In genomic region chr14:68924392-68925158, GRCh38 we compare ENCODE assay signal across 9 cellular contexts. TPM values are rescaled to one million over a fixed set of nuclear protein-coding genes. Genes with fewer than 3 reads are reported as not detected.
DNase-seq lines count a peak whose midpoint lies in the region; ATAC-seq, FAIRE-seq and TF ChIP-seq lines count a peak whose summit lies in the region.
"Had no signal": no experiment of that assay in that cellular context is flagged by ENCODE, and none has a peak within 500 bp of the region (broad histone marks: within the 10 kb centered on the region; RNA-seq: fewer than 3 reads in every experiment).

No MANE protein-coding gene starts in this region.

- H3K14ac ChIP-seq in H1 (ENCODE audit: insufficient read length) = no peak overlapping the region

- CTCF ChIA-PET in H1 (lab: Charles Lee; ENCODE audit: partially characterized antibody) = interaction anchor here (0.8 to 22.6 kb wide), 16 partner anchors 12 to 183 kb away, joined by 3 to 291 read pairs (median 6); no protein-coding TSS in a partner anchor

- no peak overlapping the region; the same call in 1 of the 2 replicates for H2BK5ac ChIP-seq in H1 (ENCODE audit: low read depth, low read length)

- H2AK5ac ChIP-seq in H1 (ENCODE audit: low read depth, low read length) = no peak overlapping the region

- H4K8ac ChIP-seq in H1 (ENCODE audit: extremely low read depth, insufficient read depth, low read length) = no peak overlapping the region

- H3K36me3 ChIP-seq in H1 (ENCODE audit: control insufficient read depth in 2 of 4, insufficient read depth in 4 of 4, low read length in 3 of 4) = peaks cover 0 to 33% (median 8%) of the 10 kb centered on the region in 4 experiments; a peak in 7 of 8 replicates
- peaks cover 19 to 23% of the 10 kb centered on the region in 2 donors for H3K36me3 ChIP-seq in mucosa of rectum (ENCODE audit: control insufficient read depth in 2 of 2, insufficient read depth in 2 of 2, low read length in 2 of 2)

- POLR2A ChIA-PET in H1 (lab: Charles Lee; ENCODE audit: partially characterized antibody) = interaction anchor here (1.3 to 3.2 kb wide), 4 partner anchors 7 to 53 kb away, joined by 3 to 10 read pairs (median 7); no protein-coding TSS in a partner anchor

- no peak overlapping the region for H2BK15ac ChIP-seq in H1 (ENCODE audit: low read length)

- H3K4me3 Mint-ChIP-seq in stimulated activated naive CD8-positive, alpha-beta T cell treated with anti-CD3 and anti-CD28 coated beads, Interleukin-15, Interleukin-2, amounts not matched to agents 100 ng/mL and 50 ng/mL, for 24 hours = no peak overlapping the region

- H3K4me2 ChIP-seq in H1 (ENCODE audit: insufficient read depth in 1 of 2, low read depth in 2 of 2, low read length in 2 of 2) = no peak overlapping the region

- no peak overlapping the region for H3K56ac ChIP-seq in H1 (replicated peaks; ENCODE audit: insufficient read length, low read depth, low read length)

- DNase-seq in stimulated activated naive CD8-positive, alpha-beta T cell treated with anti-CD3 and anti-CD28 coated beads, Interleukin-15, Interleukin-2, amounts not matched to agents 100 U/mL and 50 U/mL, for 24 hours = no peak
- DNase-seq in H1 (ENCODE audit: low read depth in 1 of 2, low spot score in 2 of 2) (peak in 1 of 2 experiments; percentile 47), NCI-H2196 treated with DMSO at 0.1 percent for 48 hours (lab: John Stamatoyannopoulos, UW; ENCODE audit: unreplicated experiment) (no peak), SHP77 (lab: John Stamatoyannopoulos, UW) (no peak)
- DNase-seq: NCI-H2081 treated with DMSO at 0.1 percent for 48 hours had no signal

- peaks cover 23% of the 10 kb centered on the region for H3K79me1 ChIP-seq in H1 (ENCODE audit: low read depth, low read length)

- no peaks in the 10 kb centered on the region for H3K9me3 ChIP-seq in H1 (ENCODE audit: insufficient read depth in 2 of 2, low read depth in 1 of 2, low read length in 1 of 2)
- H3K9me3 ChIP-seq in mucosa of rectum (ENCODE audit: control insufficient read depth in 2 of 2, low read length in 2 of 2) = peaks cover 0 to 6% of the 10 kb centered on the region in 2 donors

- no peak overlapping the region for H2AFZ ChIP-seq in H1 (ENCODE audit: low read length)

- no peak for TF ChIP-seq EP300 in H1 (IDR thresholded peaks at IDR 0.05; ENCODE audit: borderline replicate concordance in 1 of 2, low read depth in 2 of 2, low read length in 2 of 2)

- no peak overlapping the region for H2BK20ac ChIP-seq in H1 (ENCODE audit: low read length)

- no peak for TF ChIP-seq POLR2A in H1 (IDR thresholded peaks at IDR 0.05; ENCODE audit: control extremely low read depth in 1 of 2, low read depth in 2 of 2, low read length in 2 of 2)

- H4K20me1 ChIP-seq in H1 (replicated peaks in 1 of 2; ENCODE audit: control insufficient read depth in 1 of 2, insufficient read depth in 2 of 2, low read length in 2 of 2) = peaks cover 20 to 25% of the 10 kb centered on the region in 2 experiments

- H3K23me2 ChIP-seq in H1 (ENCODE audit: low read depth, low read length) = no peaks in the 10 kb centered on the region

- no peak overlapping the region for H4K5ac ChIP-seq in H1 (ENCODE audit: insufficient read length, low read depth, low read length)

- no peak overlapping the region for H2BK12ac ChIP-seq in H1 (ENCODE audit: low read depth, low read length)

- no peak for FAIRE-seq in H1 (lab: Jason Lieb, UNC)

- H3K27ac ChIP-seq in H1 (ENCODE audit: low read depth, low read length) = no peak overlapping the region; the same call in 1 of the 2 replicates
- peak overlapping the region; percentile 22 to 26 for H3K27ac ChIP-seq in mucosa of rectum (ENCODE audit: low read depth in 2 of 2, low read length in 2 of 2)

- no peak for TF ChIP-seq RAD21 in H1 (IDR thresholded peaks at IDR 0.05 in 1 of 2, conservative IDR thresholded peaks at IDR 0.05 in 1 of 2; ENCODE audit: low read depth in 2 of 2, low read length in 2 of 2)

- no peak overlapping the region for H2BK120ac ChIP-seq in H1 (replicated peaks; ENCODE audit: low read depth, low read length)

- no peak for ATAC-seq in stimulated activated naive CD8-positive, alpha-beta T cell treated with anti-CD3 and anti-CD28 coated beads, Interleukin-15, Interleukin-2, amounts not matched to agents 100 U/mL and 50 U/mL, for 24 hours
- ATAC-seq in HG02938 (IDR thresholded peaks at IDR 0.05; ENCODE audit: unreplicated experiment) = no peak
- no peak for ATAC-seq in GM19351 (IDR thresholded peaks at IDR 0.05; ENCODE audit: unreplicated experiment)

- no peak overlapping the region for H4K91ac ChIP-seq in H1 (replicated peaks; ENCODE audit: insufficient read length, low read length)

- peaks cover 6% of the 10 kb centered on the region for H3K9me3 Mint-ChIP-seq in stimulated activated naive CD8-positive, alpha-beta T cell treated with anti-CD3 and anti-CD28 coated beads, Interleukin-15, Interleukin-2, amounts not matched to agents 100 ng/mL and 50 ng/mL, for 24 hours

- no peaks in the 10 kb centered on the region for H3K27me3 Mint-ChIP-seq in stimulated activated naive CD8-positive, alpha-beta T cell treated with anti-CD3 and anti-CD28 coated beads, Interleukin-15, Interleukin-2, amounts not matched to agents 100 ng/mL and 50 ng/mL, for 24 hours

- H3K27me3 ChIP-seq in H1 (replicated peaks in 1 of 4; ENCODE audit: control insufficient read depth in 3 of 4, extremely low read depth in 1 of 4, insufficient read depth in 3 of 4, low read length in 3 of 4) = no peaks in the 10 kb centered on the region
- no peaks in the 10 kb centered on the region for H3K27me3 ChIP-seq in mucosa of rectum (ENCODE audit: control insufficient read depth in 2 of 2, insufficient read depth in 2 of 2, low read length in 2 of 2)

- peaks cover 5 to 66% of the 10 kb centered on the region in 2 experiments; a peak in 3 of 4 replicates for H3K79me2 ChIP-seq in H1 (ENCODE audit: control insufficient read depth in 1 of 2, insufficient read depth in 2 of 2, low read length in 2 of 2)

- H3K36me3 Mint-ChIP-seq in stimulated activated naive CD8-positive, alpha-beta T cell treated with anti-CD3 and anti-CD28 coated beads, Interleukin-15, Interleukin-2, amounts not matched to agents 100 ng/mL and 50 ng/mL, for 24 hours (ENCODE audit: low read depth) = peaks cover 46% of the 10 kb centered on the region

- no peak overlapping the region for H3K23ac ChIP-seq in H1 (ENCODE audit: insufficient read length)

- TF ChIP-seq CTCF in H1 (IDR thresholded peaks at IDR 0.05; ENCODE audit: control extremely low read depth in 1 of 3, insufficient read depth in 1 of 3, low read depth in 1 of 3, low read length in 3 of 3) = no peak

- peaks cover 53% of the 10 kb centered on the region for H3K4me1 Mint-ChIP-seq in stimulated activated naive CD8-positive, alpha-beta T cell treated with anti-CD3 and anti-CD28 coated beads, Interleukin-15, Interleukin-2, amounts not matched to agents 100 ng/mL and 50 ng/mL, for 24 hours (ENCODE audit: low read depth)

- 89% methylated on average over 9 of the region's 9 CpGs; no CpG with 5 or more reads in 1 of the 2 experiments for WGBS in H1 (ENCODE audit: extremely low coverage in 1 of 2, insufficient coverage in 1 of 2, insufficient read length in 1 of 2, insufficient replicate concordance in 2 of 2, low coverage in 1 of 2, low lambda C conversion rate in 2 of 2, missing lambda C conversion rate in 1 of 2), 2 experiments

- H3K4ac ChIP-seq in H1 (replicated peaks; ENCODE audit: insufficient read length, low read depth, low read length) = no peak overlapping the region

- peak overlapping the region; percentile 9 for H3K27ac Mint-ChIP-seq in stimulated activated naive CD8-positive, alpha-beta T cell treated with anti-CD3 and anti-CD28 coated beads, Interleukin-15, Interleukin-2, amounts not matched to agents 100 ng/mL and 50 ng/mL, for 24 hours

- no peak overlapping the region for H3K18ac ChIP-seq in H1 (ENCODE audit: extremely low read depth, low read length)

- no peak overlapping the region; a peak in 1 of 7 replicates for H3K9ac ChIP-seq in H1 (replicated peaks in 1 of 4; ENCODE audit: extremely low read depth in 1 of 4, low read depth in 3 of 4, low read length in 3 of 4)
- no peak overlapping the region for H3K9ac ChIP-seq in mucosa of rectum (ENCODE audit: low read depth in 1 of 2, low read length in 2 of 2)

- peaks cover 0 to 13% (median 9%) of the 10 kb centered on the region in 4 experiments; a peak in 5 of 7 replicates for H3K4me1 ChIP-seq in H1 (replicated peaks in 1 of 4; ENCODE audit: control insufficient read depth in 3 of 4, insufficient read depth in 4 of 4, low read length in 3 of 4)
- H3K4me1 ChIP-seq in mucosa of rectum (ENCODE audit: control insufficient read depth in 2 of 2, insufficient read depth in 2 of 2, low read length in 2 of 2) = peaks cover 9 to 14% of the 10 kb centered on the region in 2 donors

- no peak overlapping the region for H3K4me3 ChIP-seq in H1 (ENCODE audit: extremely low read depth in 1 of 4, insufficient read depth in 2 of 4, low read depth in 3 of 4, low read length in 4 of 4)
- no peak overlapping the region for H3K4me3 ChIP-seq in mucosa of rectum (ENCODE audit: low read length in 2 of 2)

TF ChIP-seq in H1, 55 proteins besides CTCF, POLR2A, EP300 and RAD21:
- TF ChIP-seq SRF (IDR thresholded peaks at IDR 0.05; ENCODE audit: low read depth, low read length) (peak; percentile 67; the same call in 1 of the 2 replicates), FOSL1 (IDR thresholded peaks at IDR 0.05; ENCODE audit: insufficient read depth, low read depth, low read length) (no peak), MAX (IDR thresholded peaks at IDR 0.05) (no peak)
TF ChIP-seq in H1: peak in this region for 1.

RNA-seq across cellular contexts. Expression of gene ACTN1, which starts 54.5 kb away (rescaled TPM):
- 253 and 262 TPM in 2 replicates for total RNA-seq in H1 (2021; fragmentation: NEBNext Ultra II Directional; extraction: Animal tissue kit (Norgen Biotek cat#: 25700))
- polyA plus RNA-seq in H1 (2011; rRNA removed) = 236 and 302 TPM in 2 replicates
- polyA plus RNA-seq in H1 (2011; cell fraction: cytosol; rRNA removed) = 181 TPM
- polyA plus RNA-seq in H1 (2011; cell fraction: nucleus; rRNA removed) = 508 TPM
- 230 to 270 TPM (median 252 TPM) in 4 replicates for polyA plus RNA-seq in H1 (2012, experiment 1 of 2)
- 133 TPM for polyA plus RNA-seq in H1 (2012, experiment 2 of 2)
- polyA plus RNA-seq in H1 (2013, experiment 1 of 2) = 162 TPM
- polyA plus RNA-seq in H1 (2013, experiment 2 of 2) = 147 TPM
- polyA minus RNA-seq in H1 (2011; rRNA and poly(A)+ RNA removed) = 205 and 224 TPM in 2 replicates
- 222 TPM for polyA minus RNA-seq in H1 (2011; cell fraction: cytosol; rRNA and poly(A)+ RNA removed)
- polyA minus RNA-seq in H1 (2011; cell fraction: nucleus; rRNA and poly(A)+ RNA removed) = 201 TPM
